26 cellular contexts compared by ENCODE assay signal in the genomic region with DNA sequence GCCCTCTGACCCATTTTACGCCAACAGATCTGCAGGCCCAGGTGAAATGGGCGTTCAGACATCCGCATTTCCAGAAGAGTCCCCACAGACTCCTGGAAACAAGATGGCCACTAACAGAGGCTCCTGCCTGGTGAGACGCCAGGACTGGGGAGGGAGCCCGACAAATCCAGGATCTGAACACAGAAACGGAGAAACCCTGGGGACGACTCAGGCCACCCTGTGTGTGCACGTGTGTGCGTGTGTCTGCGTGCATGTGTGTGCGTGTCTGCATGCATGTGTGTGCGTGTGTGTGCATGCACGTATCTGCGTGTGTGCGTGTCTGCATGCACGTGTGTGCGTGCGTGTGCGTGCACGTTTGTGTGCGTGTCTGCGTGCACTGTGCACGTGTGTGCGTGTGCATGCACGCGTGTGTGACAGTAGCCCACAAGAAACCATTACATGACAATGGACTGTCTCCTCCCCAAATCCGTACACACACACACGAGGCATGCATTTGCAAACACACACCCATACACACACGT. TPM values are rescaled to one million over a fixed set of nuclear protein-coding genes. Genes with fewer than 3 reads are reported as not detected.
"Had no signal": no experiment of that assay in that cellular context is flagged by ENCODE, and none has a peak within 500 bp of the region (broad histone marks: within the 10 kb centered on the region; RNA-seq: fewer than 3 reads in every experiment).

No MANE protein-coding gene starts in this region.

- DNase-seq: activated CD4-positive, alpha-beta T cell treated with anti-CD3 and anti-CD28 coated beads for 48 hours; activated CD4-positive, alpha-beta T cell treated with anti-CD3 and anti-CD28 coated beads, Interleukin-2, amount 50 U/mL, for 4 hours; activated CD4-positive, CD25-positive, alpha-beta regulatory T cell treated with anti-CD3 and anti-CD28 coated beads, Interleukin-2, amount 50 U/mL, for 72 hours; activated CD8-positive, alpha-beta T cell treated with anti-CD3 and anti-CD28 coated beads, Interleukin-2, amount 10 ng/mL, durations not matched to agents 7 days and 5 days; activated effector memory CD4-positive, alpha-beta T cell treated with anti-CD3 and anti-CD28 coated beads, Interleukin-2, amount 50 U/mL, for 16 hours; activated naive CD4-positive, alpha-beta T cell treated with Interleukin-2 at 50 U/mL for 16 hours; activated naive CD8-positive, alpha-beta T cell treated with anti-CD3 and anti-CD28 coated beads, Interleukin-2, amount 50 U/mL, for 24 hours; activated T-cell treated with anti-CD3 and anti-CD28 coated beads, Interleukin-2, amount 50 U/mL, for 24 hours; amniotic stem cell; body of pancreas; MG63; NCI-H1105 treated with DMSO at 0.1 percent for 48 hours; NCI-H1436 treated with DMSO at 0.1 percent for 48 hours; NCI-H187 treated with DMSO at 0.1 percent for 48 hours; NCI-H2081 treated with DMSO at 0.1 percent for 48 hours; NCI-H446; NCI-H524; Peyer's patch; SHP77; T-helper 17 cell; T-helper 9 cell had no signal

- H3K4me1 ChIP-seq: ascending aorta, body of pancreas, Peyer's patch, SJSA1 had no signal

- H3K27me3 ChIP-seq: ascending aorta, Peyer's patch had no signal

- H3K27ac ChIP-seq: ascending aorta, body of pancreas, Peyer's patch, RWPE1, SJSA1 had no signal

- H3K9me3 ChIP-seq: ascending aorta, body of pancreas, SJSA1 had no signal

- H3K36me3 ChIP-seq: ascending aorta, MG63, Peyer's patch, SJSA1 had no signal

- ATAC-seq: activated CD8-positive, alpha-beta T cell treated with anti-CD3 and anti-CD28 coated beads, Interleukin-2, amount 10 ng/mL, durations not matched to agents 7 days and 5 days; activated naive CD4-positive, alpha-beta T cell treated with anti-CD3 and anti-CD28 coated beads, Interleukin-2, amount 50 U/mL, for 72 hours; activated naive CD8-positive, alpha-beta T cell treated with anti-CD3 and anti-CD28 coated beads, Interleukin-2, amount 50 U/mL, for 24 hours; body of pancreas; T-helper 17 cell; WTC11 had no signal

- H3K4me3 ChIP-seq: ascending aorta, body of pancreas, MG63, Peyer's patch, SJSA1 had no signal

RNA-seq across cellular contexts. Expression of a gene that starts 24.9 kb away (rescaled TPM):
- total RNA-seq: activated CD8-positive, alpha-beta T cell treated with anti-CD3 and anti-CD28 coated beads, Interleukin-2, amount 10 ng/mL, durations not matched to agents 7 days and 5 days; activated naive CD4-positive, alpha-beta T cell treated with anti-CD3 and anti-CD28 coated beads, Interleukin-2, amount 50 U/mL, for 72 hours; ascending aorta; body of pancreas; Peyer's patch; SJSA1; T-helper 17 cell had no signal

RNA-seq across cellular contexts. Expression of a gene that starts 43.3 kb away (rescaled TPM):
- total RNA-seq: activated CD8-positive, alpha-beta T cell treated with anti-CD3 and anti-CD28 coated beads, Interleukin-2, amount 10 ng/mL, durations not matched to agents 7 days and 5 days; ascending aorta; body of pancreas; Peyer's patch; SJSA1 had no signal
